Comparison of ENCODE assay signal across 10 cellular contexts in the genomic region with DNA sequence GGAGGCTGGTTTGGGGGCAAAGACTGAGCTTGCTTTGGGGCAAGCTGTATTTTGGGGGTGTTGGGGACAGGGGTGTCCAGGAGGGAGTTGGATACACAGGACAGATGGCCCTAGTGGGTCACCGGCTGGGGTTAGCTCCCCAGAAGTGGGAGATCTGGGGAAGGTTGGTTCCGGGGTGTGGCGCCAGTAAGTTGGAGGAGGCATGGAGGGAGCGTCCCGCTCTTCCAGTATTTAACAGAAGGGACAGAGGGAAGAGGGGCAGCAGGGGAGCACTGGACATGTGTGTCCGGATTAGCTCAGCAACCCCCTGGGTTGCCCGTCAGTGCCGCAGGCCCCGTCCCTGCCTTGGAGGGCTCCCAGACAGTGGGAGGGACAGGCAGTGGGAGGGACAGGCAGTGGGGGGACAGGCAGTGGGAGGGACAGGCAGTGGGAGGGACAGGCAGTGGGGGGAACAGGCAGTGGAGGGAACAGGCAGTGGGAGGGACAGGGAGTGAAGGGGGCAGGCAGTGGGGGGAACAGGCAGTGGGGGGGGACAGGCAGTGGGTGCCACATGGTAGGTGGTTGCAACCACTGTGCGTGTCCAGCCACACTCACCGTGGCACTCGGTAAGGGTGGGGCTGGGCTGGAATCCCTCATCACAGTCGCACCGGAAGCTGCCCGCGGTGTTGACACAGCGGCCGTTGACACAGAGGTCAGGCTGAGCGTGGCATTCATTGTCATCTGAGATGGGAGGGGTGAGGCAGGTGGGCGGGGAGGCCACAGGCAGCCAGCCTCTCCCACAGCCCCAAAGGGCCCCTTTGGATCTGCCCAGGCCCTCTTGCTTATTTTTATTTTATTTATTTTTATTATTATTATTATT. TPM values are rescaled to one million over a fixed set of nuclear protein-coding genes. Genes with fewer than 3 reads are reported as not detected.
DNase-seq lines count a peak whose midpoint lies in the region; ATAC-seq and TF ChIP-seq lines count a peak whose summit lies in the region.
"Had no signal": no experiment of that assay in that cellular context is flagged by ENCODE, and none has a peak within 500 bp of the region (broad histone marks: within the 10 kb centered on the region; RNA-seq: fewer than 3 reads in every experiment).

No MANE protein-coding gene starts in this region.

- WGBS in esophagus squamous epithelium, 2 donors: 40 to 52% methylated on average over 16 to 19 of the region's 20 CpGs

- ATAC-seq in Panc1 (peak; percentile 74), left colon (peak; percentile 85), GM18520 (IDR thresholded peaks at IDR 0.05; ENCODE audit: unreplicated experiment) (no peak)

- no peak overlapping the region for H3K4me2 ChIP-seq in OCI-LY7 (ENCODE audit: low read length)

- no peaks in the 10 kb centered on the region for H3K9me2 ChIP-seq in OCI-LY7 (ENCODE audit: insufficient read depth, low read length)

- H3K4me3 ChIP-seq in Panc1 (ENCODE audit: low read depth in 2 of 2, low read length in 2 of 2): no peak overlapping the region
- H3K4me3 ChIP-seq in OCI-LY7 (ENCODE audit: low read depth, low read length, poor library complexity, severe bottlenecking): no peak overlapping the region
- H3K4me3 ChIP-seq in esophagus squamous epithelium: no peak overlapping the region

- H2AFZ ChIP-seq in OCI-LY7 (ENCODE audit: low read length): no peak overlapping the region

- no peaks in the 10 kb centered on the region for H3K79me2 ChIP-seq in OCI-LY7 (ENCODE audit: insufficient read depth, low read depth, low read length)

- no peaks in the 10 kb centered on the region for H3K27me3 ChIP-seq in Panc1 (ENCODE audit: control insufficient read depth, insufficient read depth, low read length)
- peaks cover 0 to 7% (median 0%) of the 10 kb centered on the region in 4 donors for H3K27me3 ChIP-seq in esophagus squamous epithelium

- H3K36me3 ChIP-seq in Panc1 (ENCODE audit: control insufficient read depth, insufficient read depth, low read length) (no peaks in the 10 kb centered on the region), OCI-LY7 (ENCODE audit: insufficient read depth, low read length) (no peaks in the 10 kb centered on the region), esophagus squamous epithelium (no peaks in the 10 kb centered on the region)

- TF ChIP-seq CTCF in Panc1 (IDR thresholded peaks at IDR 0.05) (no peak), OCI-LY7 (conservative IDR thresholded peaks at IDR 0.05; ENCODE audit: low read length) (no peak), esophagus squamous epithelium (IDR thresholded peaks at IDR 0.05) (no peak)

- no peak for TF ChIP-seq POLR2A in esophagus squamous epithelium (IDR thresholded peaks at IDR 0.05)

- in situ Hi-C loops in Panc1 (cut with HindIII; ENCODE audit: low pct_unique_long_range_greater_than_20kb, low sequenced_read_pairs): no loop called here

- DNase-seq in A172 (ENCODE audit: low spot score) (peak; percentile 23), HT-29 (ENCODE audit: low spot score) (peak; percentile 33), Panc1 (ENCODE audit: low read depth, low spot score) (no peak), left colon (peak; percentile 34 to 41), OCI-LY7 (ENCODE audit: low spot score) (no peak), T1000 (lab: John Stamatoyannopoulos, UW) (no peak), esophagus squamous epithelium (lab: John Stamatoyannopoulos, UW) (no peak)
- DNase-seq: NCI-H1105 treated with DMSO at 0.1 percent for 48 hours, nucleus accumbens had no signal

- POLR2A ChIA-PET in Panc1 (lab: Charles Lee) (no interaction called here), OCI-LY7 (lab: Charles Lee) (no interaction called here)

- CTCF ChIA-PET in Panc1 (lab: Charles Lee) (interaction anchor here (0.6 to 0.7 kb wide), 3 partner anchors 17 to 56 kb away, joined by 4 to 17 read pairs (median 6); no protein-coding TSS in a partner anchor), OCI-LY7 (lab: Charles Lee; ENCODE audit: unreplicated experiment) (interaction anchor here (0.5 to 0.6 kb wide), 2 partner anchors 18 to 1818 kb away, joined by 3 to 4 read pairs; no protein-coding TSS in a partner anchor)

- BruUV-seq in Panc1 (replicated peaks; lab: Mats Ljungman, UMichigan): no TSS peak
- no TSS peak for BruUV-seq in OCI-LY7 (replicated peaks; lab: Mats Ljungman, UMichigan)

- H3K27ac ChIP-seq in Panc1 (ENCODE audit: low read length) (no peak overlapping the region; the same call in 1 of the 2 replicates), OCI-LY7 (ENCODE audit: low read depth, low read length, poor library complexity, severe bottlenecking) (no peak overlapping the region), esophagus squamous epithelium (no peak overlapping the region)

- no peaks in the 10 kb centered on the region for H3K9me3 ChIP-seq in Panc1 (ENCODE audit: control insufficient read depth, insufficient read depth, low read depth, low read length)
- no peaks in the 10 kb centered on the region for H3K9me3 ChIP-seq in OCI-LY7 (ENCODE audit: low read length)
- H3K9me3 ChIP-seq in esophagus squamous epithelium: no peaks in the 10 kb centered on the region

- intact Hi-C loops in Panc1 (cut with micrococcal nuclease; ENCODE audit: unreplicated experiment): no loop called here
- intact Hi-C loops in left colon (cut with DNase I, micrococcal nuclease): no loop called here
- intact Hi-C loops in OCI-LY7 (cut with micrococcal nuclease; ENCODE audit: unreplicated experiment): no loop called here
- intact Hi-C loops in esophagus squamous epithelium (cut with DNase I): no loop called here

- H4K20me1 ChIP-seq in OCI-LY7 (ENCODE audit: insufficient read depth, low read length): no peaks in the 10 kb centered on the region

- peaks cover 8% of the 10 kb centered on the region; the same call in 1 of the 2 replicates for H3K4me1 ChIP-seq in Panc1 (ENCODE audit: control insufficient read depth, insufficient read depth, low read length)
- no peaks in the 10 kb centered on the region for H3K4me1 ChIP-seq in OCI-LY7 (ENCODE audit: insufficient read depth, low read length, poor library complexity, severe bottlenecking)
- H3K4me1 ChIP-seq in esophagus squamous epithelium: no peaks in the 10 kb centered on the region

RNA-seq across cellular contexts. Expression of gene CCL25, which starts 33.3 kb away (rescaled TPM):
- total RNA-seq in A172 (2014; rRNA removed; shearing (Covaris generic)): not detected in 2 replicates
- not detected in 2 replicates for total RNA-seq in HT-29 (2014; rRNA removed; shearing (Covaris generic))
- total RNA-seq in Panc1 (2021; ENCODE audit: unreplicated experiment): not detected
- polyA plus RNA-seq in Panc1 (2012; ENCODE audit: insufficient read length): not detected
- not detected for total RNA-seq in left colon
- 0.88 TPM in 1 of 2 replicates, not detected in the other for total RNA-seq in OCI-LY7 (2014; rRNA removed; shearing (Covaris generic))
- total RNA-seq in OCI-LY7 (2022): 0.57 and 0.70 TPM in 2 replicates
- total RNA-seq in esophagus squamous epithelium: not detected

Comparison
In these comparisons a context has a peak if more than half of its experiments do, and no peak if none do; other contexts are left out.
1. DNase-seq: peak in A172 (single experiment), HT-29 (single experiment) and left colon (2 of 2); none in Panc1 (single experiment), OCI-LY7 (single experiment), T1000 (single experiment) and esophagus squamous epithelium (single experiment).